1 cellular context compared by ENCODE assay signal in genomic region chr6:109008951-109009760, GRCh38.
A peak's percentile ranks its signal among the peaks of the same experiment; 100 is the strongest.
TF ChIP-seq lines count a peak whose summit lies in the region.

No MANE protein-coding gene starts in this region.

TF ChIP-seq in HepG2, 621 proteins besides CTCF, POLR2A, EP300 and RAD21 (continued from another document and continues in another):
- TF ChIP-seq ZNF691 (CRISPR knock-in tag; IDR thresholded peaks at IDR 0.05; ENCODE audit: borderline replicate concordance, low read depth) (no peak), SRY (CRISPR knock-in tag; IDR thresholded peaks at IDR 0.05) (peak; percentile 85; the same call in 1 of the 2 replicates), NR2F2 (IDR thresholded peaks at IDR 0.05; ENCODE audit: borderline replicate concordance, low read depth) (no peak), SNAPC5 (CRISPR knock-in tag; IDR thresholded peaks at IDR 0.05; ENCODE audit: borderline replicate concordance) (no peak), ZNF772 (CRISPR knock-in tag; IDR thresholded peaks at IDR 0.05) (no peak), ZNF615 (CRISPR knock-in tag; IDR thresholded peaks at IDR 0.05; ENCODE audit: borderline replicate concordance) (no peak), THRA (CRISPR knock-in tag; IDR thresholded peaks at IDR 0.05; ENCODE audit: borderline replicate concordance) (no peak), ZUFSP (CRISPR knock-in tag; IDR thresholded peaks at IDR 0.05; ENCODE audit: borderline replicate concordance) (no peak), ISX (CRISPR knock-in tag; conservative IDR thresholded peaks at IDR 0.05) (0 out of 2 replicates have a peak, but pooled peaks have one; percentile 24), IRF9 (CRISPR knock-in tag; IDR thresholded peaks at IDR 0.05; ENCODE audit: borderline replicate concordance) (0 out of 2 replicates have a peak, but pooled peaks have one; percentile 61), FOXK1 (CRISPR knock-in tag; IDR thresholded peaks at IDR 0.05; ENCODE audit: borderline replicate concordance, low read depth) (no peak), TBX3 (IDR thresholded peaks at IDR 0.05; ENCODE audit: borderline replicate concordance) (no peak), ZNF276 (CRISPR knock-in tag; IDR thresholded peaks at IDR 0.05; ENCODE audit: low read depth) (peak; percentile 59; the same call in 1 of the 2 replicates), MXI1 (IDR thresholded peaks at IDR 0.05; ENCODE audit: borderline replicate concordance, low read depth, low read length) (peak; percentile 62; the same call in 1 of the 3 replicates), ZNF451 (CRISPR knock-in tag; IDR thresholded peaks at IDR 0.05) (peak; percentile 53; the same call in 1 of the 2 replicates), RERE (CRISPR knock-in tag; IDR thresholded peaks at IDR 0.05; ENCODE audit: low read depth) (no peak), PATZ1 (CRISPR knock-in tag; IDR thresholded peaks at IDR 0.05) (peak; percentile 61; the same call in 1 of the 2 replicates), CEBPG (CRISPR knock-in tag; IDR thresholded peaks at IDR 0.05) (no peak), KDM5A (IDR thresholded peaks at IDR 0.05; ENCODE audit: borderline replicate concordance, low read length) (no peak; the same call in 1 of the 2 replicates), ZNF101 (CRISPR knock-in tag; IDR thresholded peaks at IDR 0.05; ENCODE audit: borderline replicate concordance, low read depth) (no peak), ZNF503 (CRISPR knock-in tag; IDR thresholded peaks at IDR 0.05) (no peak), DDIT3 (CRISPR knock-in tag; IDR thresholded peaks at IDR 0.05) (no peak), ZSCAN5A (CRISPR knock-in tag; IDR thresholded peaks at IDR 0.05; ENCODE audit: borderline replicate concordance) (no peak), FOXC1 (CRISPR knock-in tag; IDR thresholded peaks at IDR 0.05; ENCODE audit: borderline replicate concordance) (no peak), SAFB2 (CRISPR knock-in tag; IDR thresholded peaks at IDR 0.05; ENCODE audit: borderline replicate concordance, low read depth) (peak; percentile 87), REL (CRISPR knock-in tag; conservative IDR thresholded peaks at IDR 0.05) (no peak), HNRNPUL1 (IDR thresholded peaks at IDR 0.05; ENCODE audit: low read depth, low read length) (no peak), ZNF879 (CRISPR knock-in tag; IDR thresholded peaks at IDR 0.05) (no peak), ZFP1 (CRISPR knock-in tag; IDR thresholded peaks at IDR 0.05) (no peak), HNRNPLL (IDR thresholded peaks at IDR 0.05; ENCODE audit: low read depth, low read length, poor library complexity, severe bottlenecking) (peak; percentile 62), ZNF761 (CRISPR knock-in tag; conservative IDR thresholded peaks at IDR 0.05) (no peak), ATF3 (CRISPR knock-in tag; IDR thresholded peaks at IDR 0.05) (no peak), AGO2 (optimal IDR thresholded peaks at IDR 0.05; ENCODE audit: low read depth, low read length) (peak; percentile 76), SYNCRIP (IDR thresholded peaks at IDR 0.05; ENCODE audit: insufficient read depth, low read depth, low read length) (no peak), ZNF557 (CRISPR knock-in tag; IDR thresholded peaks at IDR 0.05) (no peak), RNF2 (conservative IDR thresholded peaks at IDR 0.05; ENCODE audit: low read depth) (no peak), MATR3 (CRISPR knock-in tag; IDR thresholded peaks at IDR 0.05) (no peak), ZNF713 (CRISPR knock-in tag; IDR thresholded peaks at IDR 0.05) (0 out of 2 replicates have a peak, but pooled peaks have one; percentile 86), ZNF496 (CRISPR knock-in tag; IDR thresholded peaks at IDR 0.05; ENCODE audit: insufficient replicate concordance) (no peak), ZNF784 (CRISPR knock-in tag; IDR thresholded peaks at IDR 0.05; ENCODE audit: borderline replicate concordance) (0 out of 2 replicates have a peak, but pooled peaks have one; percentile 81), ZNF343 (CRISPR knock-in tag; IDR thresholded peaks at IDR 0.05) (peak; percentile 55; the same call in 1 of the 2 replicates)
